ENCODE assay signal across 8 cellular contexts in genomic region chr4:38667005-38667771, GRCh38. TPM values are rescaled to one million over a fixed set of nuclear protein-coding genes. Genes with fewer than 3 reads are reported as not detected.
DNase-seq lines count a peak whose midpoint lies in the region; ATAC-seq, FAIRE-seq and TF ChIP-seq lines count a peak whose summit lies in the region.

No MANE protein-coding gene starts in this region.

- H2BK20ac ChIP-seq in H9 (ENCODE audit: low read depth, low read length, poor library complexity, severe bottlenecking) = peak overlapping the region; percentile 100

- peak; percentile 94 for FAIRE-seq in kidney (lab: Jason Lieb, UNC)
- peak; percentile 26 for FAIRE-seq in small intestine (lab: Jason Lieb, UNC)

- peaks cover under 1% of the 10 kb centered on the region; the same call in 1 of the 2 replicates for H3K27me3 ChIP-seq in H9 (ENCODE audit: insufficient read depth, low read length)
- H3K27me3 ChIP-seq in colonic mucosa = no peaks in the 10 kb centered on the region
- H3K27me3 ChIP-seq in small intestine (ENCODE audit: control insufficient read depth in 2 of 2, insufficient read depth in 2 of 2, low read length in 2 of 2) = no peaks in the 10 kb centered on the region

- WGBS in H9 (ENCODE audit: extremely low coverage, insufficient read length, low lambda C conversion rate) = no CpG with 5 or more reads among the region's 9 CpGs
- 3 to 7% (median 5%) methylated on average over 9 of the region's 9 CpGs for WGBS in small intestine, 3 donors

- no peak overlapping the region for H4K5ac ChIP-seq in H9 (ENCODE audit: insufficient read length, low read depth, low read length)

- peaks cover 6% of the 10 kb centered on the region for H3K79me1 ChIP-seq in H9 (ENCODE audit: insufficient read depth, low read depth, low read length, poor library complexity, severe bottlenecking)

- peak overlapping the region; percentile 99 for H3T11ph ChIP-seq in H9 (ENCODE audit: low read length)

- H3K14ac ChIP-seq in H9 (ENCODE audit: insufficient read depth, low read length) = peak overlapping the region; percentile 85; the same call in 1 of the 2 replicates

- no peak overlapping the region for H2BK15ac ChIP-seq in H9 (ENCODE audit: low read depth, low read length)

- no peaks in the 10 kb centered on the region for H3K9me3 ChIP-seq in H9 (ENCODE audit: control insufficient read depth, low read depth, low read length)
- no peaks in the 10 kb centered on the region for H3K9me3 ChIP-seq in colonic mucosa
- H3K9me3 ChIP-seq in kidney (ENCODE audit: control insufficient read depth in 1 of 2, low read length in 2 of 2) = no peaks in the 10 kb centered on the region
- H3K9me3 ChIP-seq in small intestine (ENCODE audit: control insufficient read depth, low read depth) = no peaks in the 10 kb centered on the region

- H3K4me1 ChIP-seq in H9 (ENCODE audit: insufficient read depth, low read length) (peaks cover 4% of the 10 kb centered on the region; the same call in 1 of the 2 replicates), colonic mucosa (peaks cover 27% of the 10 kb centered on the region), kidney (ENCODE audit: control insufficient read depth in 1 of 2, insufficient read depth in 1 of 2, low read depth in 1 of 2, low read length in 2 of 2) (peaks cover 27 to 53% of the 10 kb centered on the region in 2 donors), small intestine (ENCODE audit: control insufficient read depth in 2 of 2, insufficient read depth in 1 of 2, low read depth in 1 of 2, low read length in 1 of 2) (peaks cover 2 to 15% of the 10 kb centered on the region in 2 donors)

- peaks cover 18% of the 10 kb centered on the region; the same call in 1 of the 2 replicates for H3K79me2 ChIP-seq in H9 (ENCODE audit: insufficient read depth, low read length)

- H3K4me3 ChIP-seq in WI38 (ENCODE audit: low read depth, low read length) (peak overlapping the region; percentile 83), colonic mucosa (peak overlapping the region; percentile 80), kidney (ENCODE audit: low read length in 2 of 2) (peak overlapping the region; percentile 84 to 87), small intestine (ENCODE audit: low read depth in 1 of 2, low read length in 2 of 2) (peak overlapping the region; percentile 17 to 42)

- peak overlapping the region; percentile 64 for H3K4me2 ChIP-seq in H9 (ENCODE audit: insufficient read depth, insufficient read length, low read length)

- no peak overlapping the region for H2AFZ ChIP-seq in H9 (ENCODE audit: low read length)

- peak overlapping the region; percentile 55 for H3K9ac ChIP-seq in H9 (ENCODE audit: extremely low read depth, insufficient read length, low read length)
- peak overlapping the region; percentile 78 to 98 for H3K9ac ChIP-seq in colonic mucosa (ENCODE audit: low read depth in 2 of 2, low read length in 2 of 2)
- H3K9ac ChIP-seq in kidney (ENCODE audit: low read length in 2 of 2) = peak overlapping the region; percentile 61 to 81

- peak overlapping the region; percentile 77 for H2BK12ac ChIP-seq in H9 (ENCODE audit: insufficient read length, low read depth, low read length)

- no peak for ATAC-seq in HG03571 (IDR thresholded peaks at IDR 0.05; ENCODE audit: unreplicated experiment)

- H3K23ac ChIP-seq in H9 (ENCODE audit: insufficient read length, low read depth, low read length) = no peak overlapping the region

- H3K9me3 Mint-ChIP-seq in H9 = peaks cover 0 to 2% of the 10 kb centered on the region in 2 experiments; a peak in 1 of 5 replicates

- peaks cover 10% of the 10 kb centered on the region for H3K23me2 ChIP-seq in H9 (ENCODE audit: insufficient read length, low read depth, low read length, poor library complexity, severe bottlenecking)

- H3K36me3 Mint-ChIP-seq in H9 (ENCODE audit: insufficient read depth in 1 of 3, low read depth in 3 of 3) = peaks cover 0 to 6% (median 3%) of the 10 kb centered on the region in 3 experiments; a peak in 5 of 7 replicates

- peak overlapping the region; percentile 97 for H2BK120ac ChIP-seq in H9 (ENCODE audit: low read depth, low read length, poor library complexity, severe bottlenecking)

- H3K4me1 Mint-ChIP-seq in H9 = peaks cover 62 to 74% of the 10 kb centered on the region in 2 experiments

- H3K36me3 ChIP-seq in colonic mucosa (no peaks in the 10 kb centered on the region), kidney (ENCODE audit: control insufficient read depth in 1 of 2, insufficient read depth in 2 of 2, low read length in 2 of 2) (no peaks in the 10 kb centered on the region), small intestine (ENCODE audit: control insufficient read depth in 2 of 2, insufficient read depth in 2 of 2, low read length in 2 of 2) (no peaks in the 10 kb centered on the region)

- peak overlapping the region; percentile 23 for H2BK5ac ChIP-seq in H9 (ENCODE audit: insufficient read length, low read length)

- H3K4ac ChIP-seq in H9 (ENCODE audit: low read depth, low read length) = peak overlapping the region; percentile 74; the same call in 1 of the 2 replicates

- H4K91ac ChIP-seq in H9 (ENCODE audit: insufficient read length, low read depth, low read length) = no peak overlapping the region

- peak overlapping the region; percentile 95 to 98 for H3K4me3 Mint-ChIP-seq in H9

- DNase-seq in AML-193 (lab: John Stamatoyannopoulos, UW) (peak; percentile 93 to 96), H9 (peak; percentile 93), NCI-H2227 treated with DMSO at 0.1 percent for 48 hours (lab: John Stamatoyannopoulos, UW) (peak; percentile 30), colonic mucosa (peak; percentile 93), kidney (peak; percentile 80), small intestine (peak; percentile 98)

- no peak for TF ChIP-seq CTCF in H9 (conservative IDR thresholded peaks at IDR 0.05)
- TF ChIP-seq CTCF in WI38 (IDR thresholded peaks at IDR 0.05; ENCODE audit: low read depth, low read length) = no peak
- no peak for TF ChIP-seq CTCF in colonic mucosa (IDR thresholded peaks at IDR 0.05)
- no peak for TF ChIP-seq CTCF in kidney (IDR thresholded peaks at IDR 0.05; ENCODE audit: borderline replicate concordance, extremely low read depth, insufficient read depth)

- intact Hi-C loops in colonic mucosa (cut with DNase I) = loop anchor here (2.0 kb wide), 1 partner anchor 348 kb away; no protein-coding TSS in a partner anchor
- intact Hi-C loops in kidney (cut with DNase I) = no loop called here

- H3K27me3 Mint-ChIP-seq in H9 (ENCODE audit: low read depth) = peaks cover 6% of the 10 kb centered on the region

- H3K27ac ChIP-seq in H9 (ENCODE audit: insufficient read length, low read depth, low read length) = peak overlapping the region; percentile 97
- peak overlapping the region; percentile 98 for H3K27ac ChIP-seq in colonic mucosa
- peak overlapping the region; percentile 91 to 97 for H3K27ac ChIP-seq in kidney (ENCODE audit: low read depth in 2 of 2, low read length in 2 of 2)
- peak overlapping the region; percentile 88 to 96 for H3K27ac ChIP-seq in small intestine (ENCODE audit: low read depth in 1 of 2, low read length in 1 of 2)

- peak overlapping the region; percentile 95 to 99 (median 98) for H3K27ac Mint-ChIP-seq in H9

- H4K20me1 ChIP-seq in H9 (ENCODE audit: control insufficient read depth, insufficient read depth, insufficient read length) = no peaks in the 10 kb centered on the region

- peak overlapping the region; percentile 84 for H3K18ac ChIP-seq in H9 (ENCODE audit: insufficient read length, low read depth, low read length)

- no peak overlapping the region for H4K8ac ChIP-seq in H9 (replicated peaks; ENCODE audit: insufficient read length, low read depth, low read length)

- no peak overlapping the region for H3K56ac ChIP-seq in H9 (ENCODE audit: insufficient read length, low read depth, low read length)

- peak overlapping the region; percentile 43 for H2AK5ac ChIP-seq in H9 (ENCODE audit: insufficient read length, low read length)

RNA-seq across cellular contexts. Expression of gene KLF3, which starts 3.2 kb away (rescaled TPM):
- total RNA-seq in H9 (2021) = 26.2 and 29.0 TPM in 2 replicates
- total RNA-seq in colonic mucosa = 100 to 1,000 TPM in 1 of 2 donors, 10 to 100 TPM in 1; 87.1 to 116 TPM
- 87.7 TPM for total RNA-seq in kidney
- 9.3 TPM for polyA plus RNA-seq in kidney (ENCODE audit: insufficient read depth, low read depth, low replicate concordance)
- polyA plus RNA-seq in small intestine = 10 to 100 TPM; 32.0 to 35.1 (median 33.8) TPM

Comparison
In these comparisons a context has a peak if more than half of its experiments do, and no peak if none do; other contexts are left out.
1. DNase-seq: peak in every context shown above with its lines; median percentile 98 in small intestine; 94 in AML-193; 93 in H9; 93 in colonic mucosa; 80 in kidney; 30 in NCI-H2227 treated with DMSO at 0.1 percent for 48 hours.
2. H3K4me3 ChIP-seq: peak in every context shown above with its lines; median percentile 86 in kidney; 83 in WI38; 80 in colonic mucosa; 30 in small intestine.